Comparison of ENCODE assay signal across 1 cellular context in genomic region chr17:81346908-81347349, GRCh38.
TF ChIP-seq lines count a peak whose summit lies in the region.

No MANE protein-coding gene starts in this region.

TF ChIP-seq in WTC11, 78 proteins besides CTCF, POLR2A, EP300 and RAD21 (continued from another document):
- no peak for TF ChIP-seq PRDM15 (CRISPR knock-in tag; IDR thresholded peaks at IDR 0.05)
TF ChIP-seq in WTC11: peak in this region for 0.
